Comparison of ENCODE assay signal across 8 cellular contexts in genomic region chr22:20495861-20496681, GRCh38. TPM values are rescaled to one million over a fixed set of nuclear protein-coding genes. Genes with fewer than 3 reads are reported as not detected.
DNase-seq lines count a peak whose midpoint lies in the region; ATAC-seq and TF ChIP-seq lines count a peak whose summit lies in the region.

No MANE protein-coding gene starts in this region.

- peak; percentile 98 for TF ChIP-seq CTCF in AG04449 (IDR thresholded peaks at IDR 0.05; ENCODE audit: insufficient read depth, low read length, missing control alignments)
- TF ChIP-seq CTCF in activated B cell treated with CpG ODN at 0.5 μM for 24 hours (IDR thresholded peaks at IDR 0.05) = peak; percentile 68
- peak; percentile 88 for TF ChIP-seq CTCF in cardiac fibroblast (IDR thresholded peaks at IDR 0.05; ENCODE audit: low read depth, low read length)

- H3K9me3 Mint-ChIP-seq in activated B cell treated with CpG ODN at 0.5 μM for 24 hours (no peaks in the 10 kb centered on the region), immature natural killer cell (no peaks in the 10 kb centered on the region)

- CTCF ChIA-PET in AG04449 (lab: Yijun Ruan, JAX) = interaction anchor here (0.8 to 1.3 kb wide), 7 partner anchors 12 to 78 kb away, joined by 3 to 13 read pairs (median 4); no protein-coding TSS in a partner anchor
- CTCF ChIA-PET in activated B cell treated with CpG ODN at 0.5 μM for 24 hours (lab: Charles Lee) = interaction anchor here (1.0 kb wide), 2 partner anchors 32 to 78 kb away, joined by 5 to 6 read pairs; no protein-coding TSS in a partner anchor

- H3K4me1 Mint-ChIP-seq in activated B cell treated with CpG ODN at 0.5 μM for 24 hours (peaks cover 28% of the 10 kb centered on the region), immature natural killer cell (peaks cover 24 to 26% of the 10 kb centered on the region in 2 donors)

- no peaks in the 10 kb centered on the region for H3K36me3 Mint-ChIP-seq in activated B cell treated with CpG ODN at 0.5 μM for 24 hours (ENCODE audit: low read depth)
- peaks cover 0 to 1% (median 0%) of the 10 kb centered on the region in 3 donors for H3K36me3 Mint-ChIP-seq in immature natural killer cell

- H3K27me3 Mint-ChIP-seq in activated B cell treated with CpG ODN at 0.5 μM for 24 hours = no peaks in the 10 kb centered on the region
- peaks cover 0 to 3% (median 0%) of the 10 kb centered on the region in 3 donors for H3K27me3 Mint-ChIP-seq in immature natural killer cell (ENCODE audit: low read depth in 3 of 3)

- POLR2A ChIA-PET in AG04449 (lab: Yijun Ruan, JAX) = no interaction called here
- POLR2A ChIA-PET in activated B cell treated with CpG ODN at 0.5 μM for 24 hours (lab: Charles Lee) = interaction anchor here (1.2 to 2.4 kb wide), 2 partner anchors 12 to 32 kb away, joined by 4 to 8 read pairs; partner anchors contain the start of gene MED15

- H3K27ac Mint-ChIP-seq in activated B cell treated with CpG ODN at 0.5 μM for 24 hours (peak overlapping the region; percentile 93), immature natural killer cell (peak overlapping the region; percentile 88 to 98 (median 94))

- peak; percentile 23 for DNase-seq in AG04449 (ENCODE audit: low read depth, low spot score)
- DNase-seq in NCI-H2227 (lab: John Stamatoyannopoulos, UW; ENCODE audit: unreplicated experiment) = peak; percentile 95
- DNase-seq in activated B cell treated with CpG ODN at 0.5 μM for 24 hours = peak; percentile 95
- peak; percentile 87 to 94 for DNase-seq in cardiac fibroblast (ENCODE audit: low read depth in 2 of 2)
- DNase-seq in immature natural killer cell = peak; percentile 93
- DNase-seq in smooth muscle cell of the brain vasculature (ENCODE audit: low read depth, low spot score) = peak; percentile 74

- ATAC-seq in GM18861 (IDR thresholded peaks at IDR 0.05; ENCODE audit: unreplicated experiment) (peak; percentile 72), HG03095 (IDR thresholded peaks at IDR 0.05; ENCODE audit: unreplicated experiment) (peak; percentile 66), activated B cell treated with CpG ODN at 0.5 μM for 24 hours (ENCODE audit: low read depth) (peak; percentile 97)

- H3K4me3 ChIP-seq in AG04449 (ENCODE audit: low read depth, low read length) (peak overlapping the region; percentile 75), cardiac fibroblast (replicated peaks in 1 of 2; ENCODE audit: low read depth in 2 of 2, low read length in 2 of 2) (peak overlapping the region; percentile 69 to 71)

- intact Hi-C loops in activated B cell treated with CpG ODN at 0.5 μM for 24 hours (cut with micrococcal nuclease) = loop anchor here (1.0 to 5.0 kb wide), 7 partner anchors 11 to 364 kb away; partner anchors contain the start of genes MED15 and ZDHHC8

- H3K4me3 Mint-ChIP-seq in activated B cell treated with CpG ODN at 0.5 μM for 24 hours (peak overlapping the region; percentile 92), immature natural killer cell (peak overlapping the region; percentile 87 to 95 (median 95))

RNA-seq across cellular contexts. Expression of gene KLHL22, which starts 0.5 kb away (rescaled TPM):
- 22.4 and 26.1 TPM in 2 replicates for total RNA-seq in activated B cell treated with CpG ODN at 0.5 μM for 24 hours
- 10 to 100 TPM; 12.8 to 26.3 (median 26.1) TPM for polyA plus RNA-seq in immature natural killer cell

RNA-seq across cellular contexts. Expression of gene MED15, which starts 11.3 kb away (rescaled TPM):
- total RNA-seq in activated B cell treated with CpG ODN at 0.5 μM for 24 hours = 112 and 127 TPM in 2 replicates
- 10 to 100 TPM; 12.1 to 91.3 (median 23.0) TPM for polyA plus RNA-seq in immature natural killer cell

RNA-seq across cellular contexts. Expression of gene SCARF2, which starts 58.4 kb away (rescaled TPM):
- total RNA-seq in activated B cell treated with CpG ODN at 0.5 μM for 24 hours = 0.12 and 0.18 TPM in 2 replicates
- polyA plus RNA-seq in immature natural killer cell = under 1 TPM in 1 of 3 donors, not detected in 2; 0.48 TPM

Comparison
In these comparisons a context has a peak if more than half of its experiments do, and no peak if none do; other contexts are left out.
1. Peak in every context shown above with its lines: DNase-seq, ATAC-seq and H3K4me3 ChIP-seq.
2. DNase-seq: peak in every context shown above with its lines; median percentile 95 in NCI-H2227; 95 in activated B cell treated with CpG ODN at 0.5 μM for 24 hours; 93 in immature natural killer cell; 90 in cardiac fibroblast; 74 in smooth muscle cell of the brain vasculature; 23 in AG04449.